Comparison of ENCODE assay signal across 28 cellular contexts in the genomic region with DNA sequence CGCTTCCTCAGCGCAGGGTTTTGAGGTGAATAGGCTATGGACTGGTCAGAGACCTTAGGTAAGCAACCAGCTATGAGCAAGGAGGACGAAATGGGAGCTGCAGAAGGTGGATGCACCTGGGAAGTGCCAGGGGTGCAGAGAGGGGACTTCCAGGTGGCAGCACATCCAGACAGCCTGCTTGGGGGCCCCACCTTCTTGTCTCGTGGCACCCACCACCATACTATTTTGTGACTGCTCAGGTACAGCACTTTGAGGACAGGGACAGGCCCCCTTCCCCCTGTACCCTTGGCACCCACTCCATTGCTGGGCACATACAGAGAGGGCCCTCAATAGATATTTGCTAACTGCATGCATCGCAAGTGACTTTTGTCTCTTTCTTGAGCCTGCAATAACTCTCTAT. TPM values are rescaled to one million over a fixed set of nuclear protein-coding genes. Genes with fewer than 3 reads are reported as not detected.
"Had no signal": no experiment of that assay in that cellular context is flagged by ENCODE, and none has a peak within 500 bp of the region (broad histone marks: within the 10 kb centered on the region; RNA-seq: fewer than 3 reads in every experiment).

No MANE protein-coding gene starts in this region.

- H3K27me3 Mint-ChIP-seq: activated naive CD4-positive, alpha-beta T cell treated with anti-CD3 and anti-CD28 coated beads, Interleukin-2, amount 50 U/mL, for 24 hours had no signal

- H3K9ac ChIP-seq: KMS-11 had no signal

- H3K27ac Mint-ChIP-seq: activated B cell treated with CpG ODN at 0.5 μM for 24 hours; activated CD4-positive, alpha-beta T cell treated with anti-CD3 and anti-CD28 coated beads, Interleukin-2, amount 10 ng/mL, durations not matched to agents 24 days and 14 days; activated CD8-positive, alpha-beta memory T cell treated with anti-CD3 and anti-CD28 coated beads, Interleukin-2, amount 10 ng/mL, durations not matched to agents 7 days and 5 days; activated naive CD4-positive, alpha-beta T cell treated with anti-CD3 and anti-CD28 coated beads, Interleukin-2, amount 50 U/mL, for 24 hours; activated T-cell treated with anti-CD3 and anti-CD28 coated beads, Interleukin-2, amount 50 U/mL, for 24 hours; activated T-helper 1 cell treated with anti-CD3 and anti-CD28 coated beads, Interleukin-12 subunit alpha, Interleukin-12 subunit beta, Interleukin-2, Interleukin-4 antibody, amounts not matched to agents 30 ng/mL and 10 ng/mL and 1 ng/mL, durations not matched to agents 14 hours and 24 hours and 36 hours; T-helper 17 cell had no signal

- H3K9me3 Mint-ChIP-seq: activated B cell treated with CpG ODN at 0.5 μM for 24 hours; activated CD4-positive, alpha-beta T cell treated with anti-CD3 and anti-CD28 coated beads, Interleukin-2, amount 10 ng/mL, durations not matched to agents 24 days and 14 days; activated naive CD4-positive, alpha-beta T cell treated with anti-CD3 and anti-CD28 coated beads, Interleukin-2, amount 50 U/mL, for 24 hours; activated T-cell treated with anti-CD3 and anti-CD28 coated beads, Interleukin-2, amount 50 U/mL, for 24 hours; activated T-helper 1 cell treated with anti-CD3 and anti-CD28 coated beads, Interleukin-12 subunit alpha, Interleukin-12 subunit beta, Interleukin-2, Interleukin-4 antibody, amounts not matched to agents 30 ng/mL and 10 ng/mL and 1 ng/mL, durations not matched to agents 14 hours and 24 hours and 36 hours had no signal

- H2AFZ ChIP-seq: PC-9 had no signal

- H3K9me3 ChIP-seq: body of pancreas, MG63 had no signal

- H3K36me3 ChIP-seq: MG63 had no signal

- H3K27me3 ChIP-seq: body of pancreas had no signal

- FAIRE-seq: bronchial epithelial cell, TTC549 had no signal

- H3K4me2 ChIP-seq: KMS-11, PC-9 had no signal

- H3K4me3 Mint-ChIP-seq: activated B cell treated with CpG ODN at 0.5 μM for 24 hours; activated CD4-positive, alpha-beta T cell treated with anti-CD3 and anti-CD28 coated beads, Interleukin-2, amount 10 ng/mL, durations not matched to agents 24 days and 14 days; activated CD8-positive, alpha-beta memory T cell treated with anti-CD3 and anti-CD28 coated beads, Interleukin-2, amount 10 ng/mL, durations not matched to agents 7 days and 5 days; activated naive CD4-positive, alpha-beta T cell treated with anti-CD3 and anti-CD28 coated beads, Interleukin-2, amount 50 U/mL, for 24 hours; activated T-cell treated with anti-CD3 and anti-CD28 coated beads, Interleukin-2, amount 50 U/mL, for 24 hours; activated T-helper 1 cell treated with anti-CD3 and anti-CD28 coated beads, Interleukin-12 subunit alpha, Interleukin-12 subunit beta, Interleukin-2, Interleukin-4 antibody, amounts not matched to agents 30 ng/mL and 10 ng/mL and 1 ng/mL, durations not matched to agents 14 hours and 24 hours and 36 hours; T-helper 17 cell had no signal

- H3K36me3 Mint-ChIP-seq: activated CD8-positive, alpha-beta memory T cell treated with anti-CD3 and anti-CD28 coated beads, Interleukin-2, amount 10 ng/mL, durations not matched to agents 7 days and 5 days; activated naive CD4-positive, alpha-beta T cell treated with anti-CD3 and anti-CD28 coated beads, Interleukin-2, amount 50 U/mL, for 24 hours had no signal

- H3K27ac ChIP-seq: body of pancreas, KMS-11 had no signal

- DNase-seq: activated B cell treated with CpG ODN at 0.5 μM for 24 hours; activated CD4-positive, alpha-beta T cell treated with anti-CD3 and anti-CD28 coated beads for 1 hour; activated CD4-positive, alpha-beta T cell treated with anti-CD3 and anti-CD28 coated beads, Interleukin-2, amount 10 ng/mL, durations not matched to agents 24 days and 14 days; activated CD4-positive, alpha-beta T cell treated with anti-CD3 and anti-CD28 coated beads, Interleukin-2, amount 50 U/mL, for 48 hours; activated CD8-positive, alpha-beta memory T cell treated with anti-CD3 and anti-CD28 coated beads, Interleukin-2, amount 10 ng/mL, durations not matched to agents 7 days and 5 days; activated effector memory CD4-positive, alpha-beta T cell treated with Interleukin-2 at 50 U/mL for 16 hours; activated naive CD4-positive, alpha-beta T cell; activated T-cell treated with anti-CD3 and anti-CD28 coated beads, Interleukin-2, amount 50 U/mL, for 24 hours; aorta; body of pancreas; central memory CD4-positive, alpha-beta T cell; MG63; MV-4-11; NCI-H1105; NCI-H1436; NCI-H1694 treated with DMSO at 0.1 percent for 48 hours; NCI-H2029 treated with DMSO at 0.1 percent for 48 hours; NCI-H446; NCI-H524; PC-9; SHP77 treated with DMSO at 0.1 percent for 48 hours; T-helper 17 cell; T-helper 9 cell had no signal

- H3K4me1 Mint-ChIP-seq: activated B cell treated with CpG ODN at 0.5 μM for 24 hours; activated CD4-positive, alpha-beta T cell treated with anti-CD3 and anti-CD28 coated beads, Interleukin-2, amount 10 ng/mL, durations not matched to agents 24 days and 14 days had no signal

- H3K4me3 ChIP-seq: body of pancreas, MG63, PC-9 had no signal

- ATAC-seq: activated CD8-positive, alpha-beta memory T cell treated with anti-CD3 and anti-CD28 coated beads, Interleukin-2, amount 10 ng/mL, durations not matched to agents 7 days and 5 days; body of pancreas; T-helper 17 cell had no signal

RNA-seq across cellular contexts. Expression of a gene that starts 0.8 kb away (rescaled TPM):
- total RNA-seq: activated B cell treated with CpG ODN at 0.5 μM for 24 hours; activated CD4-positive, alpha-beta T cell treated with anti-CD3 and anti-CD28 coated beads, Interleukin-2, amount 10 ng/mL, durations not matched to agents 24 days and 14 days; activated CD8-positive, alpha-beta memory T cell treated with anti-CD3 and anti-CD28 coated beads, Interleukin-2, amount 10 ng/mL, durations not matched to agents 7 days and 5 days; activated T-helper 1 cell treated with anti-CD3 and anti-CD28 coated beads, Interleukin-12 subunit alpha, Interleukin-12 subunit beta, Interleukin-2, Interleukin-4 antibody, amounts not matched to agents 30 ng/mL and 10 ng/mL and 1 ng/mL, durations not matched to agents 14 hours and 24 hours and 36 hours; aorta; body of pancreas; bronchial epithelial cell had no signal

RNA-seq across cellular contexts. Expression of a gene that starts 16.7 kb away (rescaled TPM):
- total RNA-seq: activated B cell treated with CpG ODN at 0.5 μM for 24 hours; activated CD4-positive, alpha-beta T cell treated with anti-CD3 and anti-CD28 coated beads, Interleukin-2, amount 10 ng/mL, durations not matched to agents 24 days and 14 days; activated CD8-positive, alpha-beta memory T cell treated with anti-CD3 and anti-CD28 coated beads, Interleukin-2, amount 10 ng/mL, durations not matched to agents 7 days and 5 days; activated T-helper 1 cell treated with anti-CD3 and anti-CD28 coated beads, Interleukin-12 subunit alpha, Interleukin-12 subunit beta, Interleukin-2, Interleukin-4 antibody, amounts not matched to agents 30 ng/mL and 10 ng/mL and 1 ng/mL, durations not matched to agents 14 hours and 24 hours and 36 hours; aorta had no signal

RNA-seq across cellular contexts. Expression of a gene that starts 30.9 kb away (rescaled TPM):
- total RNA-seq: activated B cell treated with CpG ODN at 0.5 μM for 24 hours; activated CD4-positive, alpha-beta T cell treated with anti-CD3 and anti-CD28 coated beads, Interleukin-2, amount 10 ng/mL, durations not matched to agents 24 days and 14 days; activated CD8-positive, alpha-beta memory T cell treated with anti-CD3 and anti-CD28 coated beads, Interleukin-2, amount 10 ng/mL, durations not matched to agents 7 days and 5 days; activated T-helper 1 cell treated with anti-CD3 and anti-CD28 coated beads, Interleukin-12 subunit alpha, Interleukin-12 subunit beta, Interleukin-2, Interleukin-4 antibody, amounts not matched to agents 30 ng/mL and 10 ng/mL and 1 ng/mL, durations not matched to agents 14 hours and 24 hours and 36 hours; aorta; body of pancreas; T-helper 17 cell had no signal
- polyA plus RNA-seq: aorta had no signal

RNA-seq across cellular contexts. Expression of a gene that starts 45.2 kb away (rescaled TPM):
- total RNA-seq: activated CD4-positive, alpha-beta T cell treated with anti-CD3 and anti-CD28 coated beads, Interleukin-2, amount 10 ng/mL, durations not matched to agents 24 days and 14 days; activated CD8-positive, alpha-beta memory T cell treated with anti-CD3 and anti-CD28 coated beads, Interleukin-2, amount 10 ng/mL, durations not matched to agents 7 days and 5 days had no signal
